In the genomic region with DNA sequence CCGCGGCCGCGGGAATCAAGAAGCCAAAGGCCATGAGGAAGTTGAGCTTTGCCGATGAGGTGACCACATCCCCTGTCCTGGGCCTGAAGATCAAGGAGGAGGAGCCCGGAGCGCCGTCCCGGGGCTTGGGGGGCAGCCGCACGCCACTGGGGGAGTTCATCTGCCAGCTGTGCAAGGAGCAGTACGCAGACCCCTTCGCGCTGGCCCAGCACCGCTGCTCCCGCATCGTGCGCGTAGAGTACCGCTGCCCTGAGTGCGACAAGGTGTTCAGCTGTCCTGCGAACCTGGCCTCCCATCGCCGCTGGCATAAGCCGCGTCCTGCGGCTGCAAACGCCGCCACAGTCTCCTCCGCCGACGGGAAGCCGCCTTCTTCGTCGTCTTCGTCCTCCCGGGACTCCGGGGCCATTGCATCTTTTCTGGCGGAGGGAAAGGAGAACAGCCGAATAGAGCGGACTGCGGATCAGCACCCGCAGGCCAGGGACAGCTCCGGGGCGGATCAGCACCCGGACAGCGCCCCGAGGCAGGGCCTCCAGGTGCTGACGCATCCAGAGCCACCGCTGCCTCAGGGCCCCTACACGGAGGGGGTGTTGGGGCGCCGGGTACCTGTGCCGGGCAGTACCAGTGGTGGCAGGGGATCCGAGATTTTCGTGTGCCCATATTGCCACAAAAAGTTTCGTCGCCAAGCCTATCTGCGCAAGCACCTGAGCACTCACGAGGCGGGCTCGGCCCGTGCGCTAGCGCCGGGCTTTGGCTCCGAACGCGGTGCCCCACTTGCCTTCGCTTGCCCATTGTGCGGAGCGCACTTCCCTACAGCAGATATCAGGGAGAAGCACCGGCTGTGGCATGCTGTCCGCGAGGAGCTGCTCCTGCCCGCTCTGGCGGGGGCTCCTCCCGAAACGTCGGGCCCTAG, we compare ENCODE assay signal across 1 cellular context.
A peak's percentile ranks its signal among the peaks of the same experiment; 100 is the strongest.
TF ChIP-seq lines count a peak whose summit lies in the region.

No MANE protein-coding gene starts in this region.

TF ChIP-seq in HEK293, 187 proteins besides CTCF, POLR2A, EP300 and RAD21 (continued from another document):
- TF ChIP-seq HOXD13 (CRISPR knock-in tag; IDR thresholded peaks at IDR 0.05; ENCODE audit: borderline replicate concordance) (peak; percentile 98), HIC1 (tag by site-specific recombination; IDR thresholded peaks at IDR 0.05) (no peak), KLF8 (tag by site-specific recombination; IDR thresholded peaks at IDR 0.05) (peak; percentile 74), BCL11A (tag by site-specific recombination; IDR thresholded peaks at IDR 0.05; ENCODE audit: low read depth) (peak; percentile 49; the same call in 1 of the 2 replicates), SALL2 (tag by site-specific recombination; IDR thresholded peaks at IDR 0.05; ENCODE audit: borderline replicate concordance) (no peak), ZNF335 (tag by site-specific recombination; conservative IDR thresholded peaks at IDR 0.05) (peak; percentile 64), ZBTB17 (tag by site-specific recombination; IDR thresholded peaks at IDR 0.05) (peak; percentile 82), ZNF530 (tag by site-specific recombination; IDR thresholded peaks at IDR 0.05; ENCODE audit: low read depth) (no peak), ZBTB20 (tag by site-specific recombination; IDR thresholded peaks at IDR 0.05) (peak; percentile 88), ZNF768 (tag by site-specific recombination; IDR thresholded peaks at IDR 0.05) (no peak), ZNF623 (tag by site-specific recombination; IDR thresholded peaks at IDR 0.05) (peak; percentile 14), ZBTB11 (tag by site-specific recombination; conservative IDR thresholded peaks at IDR 0.05; ENCODE audit: low read depth) (no peak), HOXA7 (CRISPR knock-in tag; IDR thresholded peaks at IDR 0.05; ENCODE audit: borderline replicate concordance) (peak; percentile 93), ZNF24 (tag by site-specific recombination; IDR thresholded peaks at IDR 0.05) (0 out of 2 replicates have a peak, but pooled peaks have one; percentile 40), ZBTB7A (tag by site-specific recombination; IDR thresholded peaks at IDR 0.05; ENCODE audit: low read depth) (no peak), ZNF501 (tag by site-specific recombination; IDR thresholded peaks at IDR 0.05) (peak; percentile 32; the same call in 1 of the 2 replicates), KLF7 (tag by site-specific recombination; IDR thresholded peaks at IDR 0.05; ENCODE audit: borderline replicate concordance) (peak; percentile 71; the same call in 1 of the 2 replicates), ZNF146 (tag by site-specific recombination; IDR thresholded peaks at IDR 0.05) (no peak), ZNF223 (tag by site-specific recombination; IDR thresholded peaks at IDR 0.05) (no peak), GLIS1 (tag by site-specific recombination; IDR thresholded peaks at IDR 0.05) (no peak; the same call in 1 of the 2 replicates), KLF1 (tag by site-specific recombination; IDR thresholded peaks at IDR 0.05) (no peak; the same call in 1 of the 2 replicates), ZNF202 (tag by site-specific recombination; IDR thresholded peaks at IDR 0.05; ENCODE audit: borderline replicate concordance) (peak; percentile 99), ZNF600 (tag by site-specific recombination; IDR thresholded peaks at IDR 0.05) (peak; percentile 55; the same call in 1 of the 2 replicates), ZNF433 (tag by site-specific recombination; IDR thresholded peaks at IDR 0.05; ENCODE audit: low read depth) (no peak), ZNF629 (tag by site-specific recombination; IDR thresholded peaks at IDR 0.05) (0 out of 2 replicates have a peak, but pooled peaks have one; percentile 35), HOXC10 (CRISPR knock-in tag; IDR thresholded peaks at IDR 0.05) (peak; percentile 98), ZNF2 (tag by site-specific recombination; IDR thresholded peaks at IDR 0.05) (peak; percentile 55; the same call in 1 of the 2 replicates), MEIS1 (CRISPR knock-in tag; IDR thresholded peaks at IDR 0.05; ENCODE audit: borderline replicate concordance) (peak; percentile 90), ZSCAN23 (tag by site-specific recombination; IDR thresholded peaks at IDR 0.05) (no peak), ZEB2 (tag by site-specific recombination; IDR thresholded peaks at IDR 0.05) (peak; percentile 83), ZNF549 (tag by site-specific recombination; IDR thresholded peaks at IDR 0.05) (no peak), ZXDB (tag by site-specific recombination; IDR thresholded peaks at IDR 0.05) (peak; percentile 75; the same call in 1 of the 2 replicates), ZNF561 (tag by site-specific recombination; IDR thresholded peaks at IDR 0.05; ENCODE audit: borderline replicate concordance) (peak; percentile 35; the same call in 1 of the 2 replicates), ZNF341 (tag by site-specific recombination; IDR thresholded peaks at IDR 0.05; ENCODE audit: low read depth) (peak; percentile 92), KLF16 (tag by site-specific recombination; IDR thresholded peaks at IDR 0.05) (peak; percentile 65), PBX3 (CRISPR knock-in tag; IDR thresholded peaks at IDR 0.05) (peak; percentile 98), ZNF394 (tag by site-specific recombination; IDR thresholded peaks at IDR 0.05; ENCODE audit: borderline replicate concordance) (peak; percentile 54; the same call in 1 of the 2 replicates), ZNF660 (tag by site-specific recombination; IDR thresholded peaks at IDR 0.05) (no peak), ZFP69B (tag by site-specific recombination; IDR thresholded peaks at IDR 0.05) (peak; percentile 32; the same call in 1 of the 2 replicates), SCRT1 (tag by site-specific recombination; IDR thresholded peaks at IDR 0.05; ENCODE audit: borderline replicate concordance) (no peak), SP7 (tag by site-specific recombination; IDR thresholded peaks at IDR 0.05) (0 out of 2 replicates have a peak, but pooled peaks have one; percentile 21), BCL11B (tag by site-specific recombination; IDR thresholded peaks at IDR 0.05; ENCODE audit: low read depth) (0 out of 2 replicates have a peak, but pooled peaks have one; percentile 53)
- TF ChIP-seq, protein P1, sequence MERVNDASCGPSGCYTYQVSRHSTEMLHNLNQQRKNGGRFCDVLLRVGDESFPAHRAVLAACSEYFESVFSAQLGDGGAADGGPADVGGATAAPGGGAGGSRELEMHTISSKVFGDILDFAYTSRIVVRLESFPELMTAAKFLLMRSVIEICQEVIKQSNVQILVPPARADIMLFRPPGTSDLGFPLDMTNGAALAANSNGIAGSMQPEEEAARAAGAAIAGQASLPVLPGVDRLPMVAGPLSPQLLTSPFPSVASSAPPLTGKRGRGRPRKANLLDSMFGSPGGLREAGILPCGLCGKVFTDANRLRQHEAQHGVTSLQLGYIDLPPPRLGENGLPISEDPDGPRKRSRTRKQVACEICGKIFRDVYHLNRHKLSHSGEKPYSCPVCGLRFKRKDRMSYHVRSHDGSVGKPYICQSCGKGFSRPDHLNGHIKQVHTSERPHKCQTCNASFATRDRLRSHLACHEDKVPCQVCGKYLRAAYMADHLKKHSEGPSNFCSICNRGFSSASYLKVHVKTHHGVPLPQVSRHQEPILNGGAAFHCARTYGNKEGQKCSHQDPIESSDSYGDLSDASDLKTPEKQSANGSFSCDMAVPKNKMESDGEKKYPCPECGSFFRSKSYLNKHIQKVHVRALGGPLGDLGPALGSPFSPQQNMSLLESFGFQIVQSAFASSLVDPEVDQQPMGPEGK (tag by site-specific recombination; IDR thresholded peaks at IDR 0.05), result peak; percentile 48; the same call in 1 of the 2 replicates
- TF ChIP-seq, protein P2, sequence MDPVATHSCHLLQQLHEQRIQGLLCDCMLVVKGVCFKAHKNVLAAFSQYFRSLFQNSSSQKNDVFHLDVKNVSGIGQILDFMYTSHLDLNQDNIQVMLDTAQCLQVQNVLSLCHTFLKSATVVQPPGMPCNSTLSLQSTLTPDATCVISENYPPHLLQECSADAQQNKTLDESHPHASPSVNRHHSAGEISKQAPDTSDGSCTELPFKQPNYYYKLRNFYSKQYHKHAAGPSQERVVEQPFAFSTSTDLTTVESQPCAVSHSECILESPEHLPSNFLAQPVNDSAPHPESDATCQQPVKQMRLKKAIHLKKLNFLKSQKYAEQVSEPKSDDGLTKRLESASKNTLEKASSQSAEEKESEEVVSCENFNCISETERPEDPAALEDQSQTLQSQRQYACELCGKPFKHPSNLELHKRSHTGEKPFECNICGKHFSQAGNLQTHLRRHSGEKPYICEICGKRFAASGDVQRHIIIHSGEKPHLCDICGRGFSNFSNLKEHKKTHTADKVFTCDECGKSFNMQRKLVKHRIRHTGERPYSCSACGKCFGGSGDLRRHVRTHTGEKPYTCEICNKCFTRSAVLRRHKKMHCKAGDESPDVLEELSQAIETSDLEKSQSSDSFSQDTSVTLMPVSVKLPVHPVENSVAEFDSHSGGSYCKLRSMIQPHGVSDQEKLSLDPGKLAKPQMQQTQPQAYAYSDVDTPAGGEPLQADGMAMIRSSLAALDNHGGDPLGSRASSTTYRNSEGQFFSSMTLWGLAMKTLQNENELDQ (tag by site-specific recombination; IDR thresholded peaks at IDR 0.05; ENCODE audit: low read depth), result no peak
- TF ChIP-seq, protein P3, sequence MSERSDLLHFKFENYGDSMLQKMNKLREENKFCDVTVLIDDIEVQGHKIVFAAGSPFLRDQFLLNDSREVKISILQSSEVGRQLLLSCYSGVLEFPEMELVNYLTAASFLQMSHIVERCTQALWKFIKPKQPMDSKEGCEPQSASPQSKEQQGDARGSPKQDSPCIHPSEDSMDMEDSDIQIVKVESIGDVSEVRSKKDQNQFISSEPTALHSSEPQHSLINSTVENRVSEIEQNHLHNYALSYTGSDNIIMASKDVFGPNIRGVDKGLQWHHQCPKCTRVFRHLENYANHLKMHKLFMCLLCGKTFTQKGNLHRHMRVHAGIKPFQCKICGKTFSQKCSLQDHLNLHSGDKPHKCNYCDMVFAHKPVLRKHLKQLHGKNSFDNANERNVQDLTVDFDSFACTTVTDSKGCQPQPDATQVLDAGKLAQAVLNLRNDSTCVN (tag by site-specific recombination; optimal IDR thresholded peaks at IDR 0.05), result peak; percentile 50
